Comparison of ENCODE assay signal across 8 cellular contexts in the genomic region with DNA sequence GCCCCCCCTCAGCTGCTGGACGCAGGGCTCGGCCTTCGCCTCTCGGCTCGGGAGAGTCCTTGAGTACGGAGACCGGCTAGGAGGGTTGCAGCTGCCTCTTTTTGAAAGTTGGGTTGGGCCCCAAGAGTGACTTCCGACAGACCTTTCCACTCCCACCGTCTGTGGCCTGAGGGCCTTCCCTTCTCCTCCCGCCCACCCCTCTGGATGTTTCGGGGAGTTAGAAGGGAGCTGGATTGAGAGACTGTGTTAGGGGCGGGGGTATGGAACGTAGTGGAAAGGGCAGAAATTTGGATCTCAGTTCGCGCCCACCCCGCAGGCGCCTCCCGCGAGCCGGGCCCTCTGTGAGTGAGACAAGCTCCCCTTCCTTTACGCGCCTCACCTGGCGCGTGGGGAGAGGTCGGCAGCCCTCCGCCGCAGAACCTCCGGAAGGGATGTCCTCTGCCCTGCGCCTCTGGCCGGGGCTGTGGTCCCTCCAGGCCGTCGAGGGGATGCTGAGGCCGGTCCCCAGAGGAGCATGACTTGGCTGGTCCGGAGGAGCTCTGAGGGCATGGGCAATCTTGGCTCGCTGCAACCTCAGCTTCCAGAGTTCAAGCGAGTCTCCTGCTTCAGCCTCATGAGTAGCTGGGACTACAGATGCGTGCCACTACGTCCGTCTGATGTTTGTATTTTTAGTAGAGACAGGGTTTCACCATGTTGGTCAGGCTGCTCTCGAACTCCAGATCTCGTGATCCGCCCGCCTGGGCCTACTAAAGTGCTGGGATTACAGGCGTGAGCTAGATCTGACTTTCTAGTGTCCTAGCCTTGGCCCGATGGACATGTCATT. TPM values are rescaled to one million over a fixed set of nuclear protein-coding genes. Genes with fewer than 3 reads are reported as not detected.
DNase-seq lines count a peak whose midpoint lies in the region; ATAC-seq and TF ChIP-seq lines count a peak whose summit lies in the region.

No MANE protein-coding gene starts in this region.

- H3K4me3 ChIP-seq in fibroblast of pulmonary artery (replicated peaks; ENCODE audit: low read depth, low read length) (peak overlapping the region; percentile 57), vagina (peak overlapping the region; percentile 76 to 98)

- H3K9me3 ChIP-seq in vagina: no peaks in the 10 kb centered on the region

- DNase-seq in ELR (ENCODE audit: low read depth): peak; percentile 45
- DNase-seq in NCI-H146 treated with DMSO at 0.1 percent for 48 hours (lab: John Stamatoyannopoulos, UW; ENCODE audit: unreplicated experiment): peak; percentile 15
- peak; percentile 69 to 71 for DNase-seq in activated T-cell treated with anti-CD3 and anti-CD28 coated beads, Interleukin-2, amount 50 U/mL, for 48 hours
- peak; percentile 27 for DNase-seq in fibroblast of pulmonary artery (ENCODE audit: low read depth)
- DNase-seq in omental fat pad (ENCODE audit: low spot score): no peak
- DNase-seq in vagina (ENCODE audit: extremely low spot score in 2 of 2): no peak
- DNase-seq in NCI-H2081 (lab: John Stamatoyannopoulos, UW): no peak

- ATAC-seq in GM21786 (IDR thresholded peaks at IDR 0.05; ENCODE audit: unreplicated experiment) (peak; percentile 28), omental fat pad (ENCODE audit: low FRiP score) (peak; percentile 6)

- H3K27me3 ChIP-seq in vagina: no peaks in the 10 kb centered on the region

- intact Hi-C loops in vagina (cut with DNase I): loop anchor here (10.0 kb wide), 1 partner anchor 293 kb away; a partner anchor contains a TSS

- TF ChIP-seq CTCF in fibroblast of pulmonary artery (IDR thresholded peaks at IDR 0.05; ENCODE audit: low read length, missing control alignments) (no peak), omental fat pad (IDR thresholded peaks at IDR 0.05) (no peak), vagina (IDR thresholded peaks at IDR 0.05) (no peak)

- peaks cover 49% of the 10 kb centered on the region for H3K4me1 ChIP-seq in vagina

- peaks cover 0 to 26% of the 10 kb centered on the region in 2 donors for H3K36me3 ChIP-seq in vagina

- peak overlapping the region; percentile 100 for H3K27ac ChIP-seq in vagina

- TF ChIP-seq POLR2A in vagina (IDR thresholded peaks at IDR 0.05): no peak

RNA-seq across cellular contexts. Expression of a gene that starts 15.9 kb away (rescaled TPM):
- total RNA-seq in omental fat pad (10 to 100 TPM; 16.1 to 29.9 (median 19.4) TPM), vagina (8.8 TPM)

Comparison
In these comparisons a context has a peak if more than half of its experiments do, and no peak if none do; other contexts are left out.
1. DNase-seq: peak in ELR (single experiment), NCI-H146 treated with DMSO at 0.1 percent for 48 hours (single experiment), activated T-cell treated with anti-CD3 and anti-CD28 coated beads, Interleukin-2, amount 50 U/mL, for 48 hours (2 of 2) and fibroblast of pulmonary artery (single experiment); none in omental fat pad (single experiment), vagina (0 of 2) and NCI-H2081 (0 of 2).